22 cellular contexts compared by ENCODE assay signal in the genomic region with DNA sequence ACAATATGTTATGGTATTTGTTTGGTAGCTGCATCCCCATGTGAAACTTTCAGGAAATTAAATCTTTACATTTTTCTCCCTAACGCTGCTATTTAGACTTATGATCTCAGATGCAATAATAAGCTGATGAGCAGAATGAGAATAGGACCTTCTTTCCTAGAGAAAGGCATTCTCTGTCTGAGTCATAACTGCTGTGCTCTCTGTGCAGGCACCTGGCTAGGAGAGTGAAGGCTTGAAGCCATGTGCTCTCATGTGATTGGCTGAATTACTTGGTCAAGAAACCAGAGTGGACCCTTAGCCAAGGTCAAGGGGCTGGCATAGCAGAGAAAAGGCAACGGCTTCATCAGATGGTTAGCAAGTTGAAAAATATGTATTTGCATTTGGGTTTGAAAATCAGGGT.
DNase-seq lines count a peak whose midpoint lies in the region; ATAC-seq, FAIRE-seq and TF ChIP-seq lines count a peak whose summit lies in the region.
"Had no signal": no experiment of that assay in that cellular context is flagged by ENCODE, and none has a peak within 500 bp of the region (broad histone marks: within the 10 kb centered on the region; RNA-seq: fewer than 3 reads in every experiment).

No MANE protein-coding gene starts in this region.

- peaks cover 24% of the 10 kb centered on the region for H3K79me2 ChIP-seq in PC-3 (ENCODE audit: low read length)
- H3K79me2 ChIP-seq: parathyroid adenoma had no signal

- no peak for ATAC-seq in PC-3
- no peak for ATAC-seq in heart right ventricle
- ATAC-seq: stimulated activated naive CD8-positive, alpha-beta T cell treated with anti-CD3 and anti-CD28 coated beads, Interleukin-15, Interleukin-2, amounts not matched to agents 100 U/mL and 50 U/mL, for 24 hours had no signal

- POLR2A ChIA-PET in activated CD4-positive, alpha-beta memory T cell treated with anti-CD3 and anti-CD28 coated beads, Interleukin-2, amount 10 ng/mL, durations not matched to agents 7 days and 5 days (lab: Charles Lee) = no interaction called here
- POLR2A ChIA-PET in activated CD4-positive, alpha-beta memory T cell treated with anti-CD3 and anti-CD28 coated beads for 36 hours (lab: Charles Lee) = no interaction called here
- POLR2A ChIA-PET in PC-3 (lab: Charles Lee; ENCODE audit: unreplicated experiment) = no interaction called here

- no peaks in the 10 kb centered on the region for H3K27me3 Mint-ChIP-seq in activated CD4-positive, alpha-beta memory T cell treated with anti-CD3 and anti-CD28 coated beads, Interleukin-2, amount 10 ng/mL, durations not matched to agents 7 days and 5 days
- H3K27me3 Mint-ChIP-seq in activated CD4-positive, alpha-beta memory T cell treated with anti-CD3 and anti-CD28 coated beads for 36 hours = peaks cover 1% of the 10 kb centered on the region
- H3K27me3 Mint-ChIP-seq: activated CD4-positive, alpha-beta T cell treated with anti-CD3 and anti-CD28 coated beads, Interleukin-2, amount 10 ng/mL, durations not matched to agents 7 days and 5 days; dendritic cell treated with granulocyte-macrophage colony-stimulating factor and Interleukin-4, amounts not matched to agents 40 ng/mL and 50 ng/mL, for 4 days had no signal

- H3K4me1 Mint-ChIP-seq in activated CD4-positive, alpha-beta memory T cell treated with anti-CD3 and anti-CD28 coated beads, Interleukin-2, amount 10 ng/mL, durations not matched to agents 7 days and 5 days = peaks cover 62% of the 10 kb centered on the region
- peaks cover 2% of the 10 kb centered on the region for H3K4me1 Mint-ChIP-seq in activated CD4-positive, alpha-beta memory T cell treated with anti-CD3 and anti-CD28 coated beads for 36 hours (ENCODE audit: low read depth)
- H3K4me1 Mint-ChIP-seq: naive B cell had no signal

- peaks cover 17% of the 10 kb centered on the region for H3F3A ChIP-seq in PC-3 (ENCODE audit: low read length, unreplicated experiment)

- H3K4me3 ChIP-seq in PC-3 (ENCODE audit: low read length) = no peak overlapping the region
- no peak overlapping the region for H3K4me3 ChIP-seq in heart right ventricle
- H3K4me3 ChIP-seq: HAP-1, sigmoid colon, transverse colon had no signal

- H3K27ac ChIP-seq in PC-3 (ENCODE audit: low read length) (peak overlapping the region; percentile 97), epithelial cell of prostate (peak overlapping the region; percentile 2), heart right ventricle (no peak overlapping the region)
- H3K27ac ChIP-seq: parathyroid adenoma, sigmoid colon, transverse colon had no signal

- peaks cover 88% of the 10 kb centered on the region for H3K4me1 ChIP-seq in PC-3 (ENCODE audit: insufficient read depth, low read length)
- peaks cover 0 to 13% (median 7%) of the 10 kb centered on the region in 9 donors for H3K4me1 ChIP-seq in heart right ventricle
- H3K4me1 ChIP-seq: HAP-1, parathyroid adenoma had no signal

- no TSS peak for BruUV-seq in PC-3 (replicated peaks; lab: Mats Ljungman, UMichigan)

- peak overlapping the region; percentile 70 for H3K27ac Mint-ChIP-seq in activated CD4-positive, alpha-beta memory T cell treated with anti-CD3 and anti-CD28 coated beads, Interleukin-2, amount 10 ng/mL, durations not matched to agents 7 days and 5 days
- H3K27ac Mint-ChIP-seq in activated CD4-positive, alpha-beta memory T cell treated with anti-CD3 and anti-CD28 coated beads for 36 hours = no peak overlapping the region
- H3K27ac Mint-ChIP-seq: dendritic cell treated with granulocyte-macrophage colony-stimulating factor and Interleukin-4, amounts not matched to agents 40 ng/mL and 50 ng/mL, for 4 days; naive B cell had no signal

- TF ChIP-seq CTCF in PC-3 (conservative IDR thresholded peaks at IDR 0.05; ENCODE audit: low read depth, low read length) (no peak), heart right ventricle (IDR thresholded peaks at IDR 0.05) (no peak)

- peak overlapping the region; percentile 93 for H3K9ac ChIP-seq in PC-3 (ENCODE audit: low read length)
- H3K9ac ChIP-seq: parathyroid adenoma had no signal

- CTCF ChIA-PET in activated CD4-positive, alpha-beta memory T cell treated with anti-CD3 and anti-CD28 coated beads, Interleukin-2, amount 10 ng/mL, durations not matched to agents 7 days and 5 days (lab: Charles Lee) = no interaction called here
- CTCF ChIA-PET in activated CD4-positive, alpha-beta memory T cell treated with anti-CD3 and anti-CD28 coated beads for 36 hours (lab: Charles Lee) = no interaction called here
- CTCF ChIA-PET in PC-3 (lab: Charles Lee) = no interaction called here

- DNase-seq in activated CD4-positive, alpha-beta memory T cell treated with anti-CD3 and anti-CD28 coated beads, Interleukin-2, amount 10 ng/mL, durations not matched to agents 7 days and 5 days = no peak
- no peak for DNase-seq in activated CD4-positive, alpha-beta memory T cell treated with anti-CD3 and anti-CD28 coated beads for 36 hours
- DNase-seq in PC-3 (peak; percentile 67), epithelial cell of prostate (ENCODE audit: low read depth, low spot score) (no peak), urothelium cell line (ENCODE audit: low spot score) (peak; percentile 20), heart right ventricle (no peak), medulla oblongata (ENCODE audit: extremely low spot score) (no peak), DMS 273 treated with DMSO at 0.1 percent for 48 hours (lab: John Stamatoyannopoulos, UW) (no peak)
- DNase-seq: activated CD4-positive, alpha-beta T cell treated with anti-CD3 and anti-CD28 coated beads, Interleukin-2, amount 10 ng/mL, durations not matched to agents 7 days and 5 days; activated naive CD4-positive, alpha-beta T cell treated with Interleukin-2 at 50 U/mL for 16 hours; erythroblast; KBM-7; naive B cell; NCI-H1105; sigmoid colon; stimulated activated naive CD8-positive, alpha-beta T cell treated with anti-CD3 and anti-CD28 coated beads, Interleukin-15, Interleukin-2, amounts not matched to agents 100 U/mL and 50 U/mL, for 24 hours; transverse colon had no signal

- H3K4me2 ChIP-seq in PC-3 (ENCODE audit: low read length) = 0 out of 2 replicates have a peak overlapping the region, but pooled peaks have one; percentile 80

- no peaks in the 10 kb centered on the region for H3K9me2 ChIP-seq in PC-3 (replicated peaks; ENCODE audit: low read length)

- no peaks in the 10 kb centered on the region for H4K20me1 ChIP-seq in PC-3 (ENCODE audit: low read length)

- H3K4me3 Mint-ChIP-seq in activated CD4-positive, alpha-beta memory T cell treated with anti-CD3 and anti-CD28 coated beads, Interleukin-2, amount 10 ng/mL, durations not matched to agents 7 days and 5 days = no peak overlapping the region
- H3K4me3 Mint-ChIP-seq in activated CD4-positive, alpha-beta memory T cell treated with anti-CD3 and anti-CD28 coated beads for 36 hours = no peak overlapping the region
- H3K4me3 Mint-ChIP-seq: activated CD4-positive, alpha-beta T cell treated with anti-CD3 and anti-CD28 coated beads, Interleukin-2, amount 10 ng/mL, durations not matched to agents 7 days and 5 days; dendritic cell treated with granulocyte-macrophage colony-stimulating factor and Interleukin-4, amounts not matched to agents 40 ng/mL and 50 ng/mL, for 4 days; naive B cell had no signal

- H3K36me3 ChIP-seq in PC-3 (ENCODE audit: low read depth, low read length) = no peaks in the 10 kb centered on the region
- no peaks in the 10 kb centered on the region for H3K36me3 ChIP-seq in heart right ventricle
- H3K36me3 ChIP-seq: HAP-1, sigmoid colon, transverse colon had no signal

- H2AFZ ChIP-seq in PC-3 (ENCODE audit: low read length) = no peak overlapping the region
- H2AFZ ChIP-seq: parathyroid adenoma had no signal

- no peaks in the 10 kb centered on the region for H3K9me3 Mint-ChIP-seq in activated CD4-positive, alpha-beta memory T cell treated with anti-CD3 and anti-CD28 coated beads, Interleukin-2, amount 10 ng/mL, durations not matched to agents 7 days and 5 days
- H3K9me3 Mint-ChIP-seq in activated CD4-positive, alpha-beta memory T cell treated with anti-CD3 and anti-CD28 coated beads for 36 hours = no peaks in the 10 kb centered on the region
- H3K9me3 Mint-ChIP-seq: activated CD4-positive, alpha-beta T cell treated with anti-CD3 and anti-CD28 coated beads, Interleukin-2, amount 10 ng/mL, durations not matched to agents 7 days and 5 days; dendritic cell treated with granulocyte-macrophage colony-stimulating factor and Interleukin-4, amounts not matched to agents 40 ng/mL and 50 ng/mL, for 4 days had no signal

- H3K27me3 ChIP-seq in PC-3 (ENCODE audit: low read length) (no peaks in the 10 kb centered on the region), heart right ventricle (no peaks in the 10 kb centered on the region)
- H3K27me3 ChIP-seq: sigmoid colon, transverse colon had no signal

- no peaks in the 10 kb centered on the region for H3K36me3 Mint-ChIP-seq in activated CD4-positive, alpha-beta memory T cell treated with anti-CD3 and anti-CD28 coated beads, Interleukin-2, amount 10 ng/mL, durations not matched to agents 7 days and 5 days (ENCODE audit: low read depth)
- H3K36me3 Mint-ChIP-seq in activated CD4-positive, alpha-beta memory T cell treated with anti-CD3 and anti-CD28 coated beads for 36 hours = no peaks in the 10 kb centered on the region
- H3K36me3 Mint-ChIP-seq: naive B cell had no signal

- intact Hi-C loops in activated CD4-positive, alpha-beta memory T cell treated with anti-CD3 and anti-CD28 coated beads for 36 hours (cut with micrococcal nuclease) = loop anchor here (10.0 kb wide), 1 partner anchor 199 kb away; no protein-coding TSS in a partner anchor
- intact Hi-C loops in PC-3 (cut with micrococcal nuclease) (loop anchor here (10.0 kb wide), 1 partner anchor 111 kb away; no protein-coding TSS in a partner anchor), heart right ventricle (cut with DNase I) (no loop called here)

- 88 to 89% methylated on average over 2 of the region's 2 CpGs for WGBS in heart right ventricle, 2 donors

- H3K9me3 ChIP-seq in PC-3 (ENCODE audit: low read length) (no peaks in the 10 kb centered on the region), heart right ventricle (no peaks in the 10 kb centered on the region)
- H3K9me3 ChIP-seq: HAP-1, sigmoid colon, transverse colon had no signal

- no peak for FAIRE-seq in urothelium cell line (lab: Jason Lieb, UNC)
- FAIRE-seq: GM18507, RCC 7860 had no signal

Comparison
In these comparisons a context has a peak if more than half of its experiments do, and no peak if none do; other contexts are left out.
1. DNase-seq: peak in PC-3 (single experiment) and urothelium cell line (single experiment); none in activated CD4-positive, alpha-beta memory T cell treated with anti-CD3 and anti-CD28 coated beads, Interleukin-2, amount 10 ng/mL, durations not matched to agents 7 days and 5 days (single experiment), activated CD4-positive, alpha-beta memory T cell treated with anti-CD3 and anti-CD28 coated beads for 36 hours (single experiment), epithelial cell of prostate (single experiment), heart right ventricle (0 of 2), medulla oblongata (single experiment) and DMS 273 treated with DMSO at 0.1 percent for 48 hours (single experiment).
2. H3K27ac ChIP-seq: peak in PC-3 (single experiment) and epithelial cell of prostate (single experiment); none in heart right ventricle (0 of 10).
3. intact Hi-C loops: an anchor here in activated CD4-positive, alpha-beta memory T cell treated with anti-CD3 and anti-CD28 coated beads for 36 hours (10.0 kb wide) and PC-3 (10.0 kb wide); none called in heart right ventricle.